8 cellular contexts compared by ENCODE assay signal in genomic region chr12:121580959-121581680, GRCh38. TPM values are rescaled to one million over a fixed set of nuclear protein-coding genes. Genes with fewer than 3 reads are reported as not detected.
DNase-seq lines count a peak whose midpoint lies in the region; ATAC-seq and TF ChIP-seq lines count a peak whose summit lies in the region.

Gene KDM2B, minus strand, starts transcription at chr12:121581023. Its CDS starts 112 bp downstream, at chr12:121580911.

- no peaks in the 10 kb centered on the region for H3K27me3 Mint-ChIP-seq in activated T-cell treated with anti-CD3 and anti-CD28 coated beads, Interleukin-2, amount 50 U/mL, for 24 hours

- ATAC-seq in HG03135 (IDR thresholded peaks at IDR 0.05; ENCODE audit: unreplicated experiment) = no peak

- peak within 1 kb of the TSS; percentile 86 for H3K27ac ChIP-seq in muscle layer of duodenum (ENCODE audit: low read length)

- no peaks in the 10 kb centered on the region for H3K36me3 ChIP-seq in muscle layer of duodenum (ENCODE audit: control insufficient read depth in 1 of 2, insufficient read depth in 2 of 2, low read length in 2 of 2)

- H3K4me1 Mint-ChIP-seq in activated T-cell treated with anti-CD3 and anti-CD28 coated beads, Interleukin-2, amount 50 U/mL, for 24 hours (ENCODE audit: low read depth) = peaks cover 40% of the 10 kb centered on the region

- peaks cover 2% of the 10 kb centered on the region for H3K36me3 Mint-ChIP-seq in activated T-cell treated with anti-CD3 and anti-CD28 coated beads, Interleukin-2, amount 50 U/mL, for 24 hours (ENCODE audit: low read depth)

- H3K4me3 Mint-ChIP-seq in activated T-cell treated with anti-CD3 and anti-CD28 coated beads, Interleukin-2, amount 50 U/mL, for 24 hours = peak within 1 kb of the TSS; percentile 91

- no peaks in the 10 kb centered on the region for H3K9me3 Mint-ChIP-seq in activated T-cell treated with anti-CD3 and anti-CD28 coated beads, Interleukin-2, amount 50 U/mL, for 24 hours

- in situ Hi-C loops in Caki2 (cut with HindIII; ENCODE audit: low pct_unique_long_range_greater_than_20kb, low sequenced_read_pairs) = no loop called here

- no peak for TF ChIP-seq CTCF in LNCaP clone FGC (IDR thresholded peaks at IDR 0.05; ENCODE audit: control insufficient read depth, extremely low read depth, insufficient read depth)

- H3K4me1 ChIP-seq in muscle layer of duodenum (ENCODE audit: control insufficient read depth in 1 of 2, insufficient read depth in 2 of 2, low read length in 2 of 2) = peaks cover 12 to 49% of the 10 kb centered on the region in 2 donors

- peak within 1 kb of the TSS; percentile 70 for H3K4me3 ChIP-seq in LNCaP clone FGC (ENCODE audit: low read depth, low read length)
- peak within 1 kb of the TSS; percentile 51 to 74 for H3K4me3 ChIP-seq in muscle layer of duodenum (ENCODE audit: low read depth in 1 of 2, low read length in 2 of 2)

- peak; percentile 69 for DNase-seq in Caki2 (ENCODE audit: low read depth)
- no peak for DNase-seq in LNCaP clone FGC (ENCODE audit: low read depth)
- DNase-seq in activated T-cell treated with anti-CD3 and anti-CD28 coated beads, Interleukin-2, amount 50 U/mL, for 24 hours = peak; percentile 58
- peak; percentile 54 for DNase-seq in fibroblast of gingiva (ENCODE audit: low read depth)
- no peak for DNase-seq in ureter (ENCODE audit: low spot score)
- no peak for DNase-seq in NCI-H345 treated with DMSO at 0.1 percent for 48 hours (lab: John Stamatoyannopoulos, UW; ENCODE audit: unreplicated experiment)

- H3K9me3 ChIP-seq in muscle layer of duodenum (ENCODE audit: control insufficient read depth in 1 of 2, low read length in 2 of 2) = no peaks in the 10 kb centered on the region

- peak within 1 kb of the TSS; percentile 93 for H3K27ac Mint-ChIP-seq in activated T-cell treated with anti-CD3 and anti-CD28 coated beads, Interleukin-2, amount 50 U/mL, for 24 hours

- H3K27me3 ChIP-seq in muscle layer of duodenum (ENCODE audit: low read depth, low read length) = no peaks in the 10 kb centered on the region

RNA-seq across cellular contexts. Expression of gene KDM2B, which starts in this region (rescaled TPM):
- 25.8 and 76.6 TPM in 2 replicates for total RNA-seq in Caki2 (2014; rRNA removed; shearing (Covaris generic); ENCODE audit: low replicate concordance)
- 23.7 TPM for total RNA-seq in ureter

Comparison
In these comparisons a context has a peak if more than half of its experiments do, and no peak if none do; other contexts are left out.
1. DNase-seq: peak in Caki2 (single experiment), activated T-cell treated with anti-CD3 and anti-CD28 coated beads, Interleukin-2, amount 50 U/mL, for 24 hours (single experiment) and fibroblast of gingiva (single experiment); none in LNCaP clone FGC (single experiment), ureter (single experiment) and NCI-H345 treated with DMSO at 0.1 percent for 48 hours (single experiment).